10 cellular contexts compared by ENCODE assay signal in genomic region chr10:46096909-46097575, GRCh38. TPM values are rescaled to one million over a fixed set of nuclear protein-coding genes. Genes with fewer than 3 reads are reported as not detected.
DNase-seq lines count a peak whose midpoint lies in the region; ATAC-seq and TF ChIP-seq lines count a peak whose summit lies in the region.
"Had no signal": no experiment of that assay in that cellular context is flagged by ENCODE, and none has a peak within 500 bp of the region (broad histone marks: within the 10 kb centered on the region; RNA-seq: fewer than 3 reads in every experiment).

No MANE protein-coding gene starts in this region.

- H3K36me3 ChIP-seq in CD8-positive, alpha-beta memory T cell (ENCODE audit: insufficient read depth, low read length): no peaks in the 10 kb centered on the region
- H3K36me3 ChIP-seq in IMR-90 (ENCODE audit: control insufficient read depth, insufficient read depth, low read length): no peaks in the 10 kb centered on the region
- H3K36me3 ChIP-seq in naive thymus-derived CD4-positive, alpha-beta T cell (ENCODE audit: control insufficient read depth in 2 of 3, insufficient read depth in 3 of 3, low read length in 3 of 3): peaks cover 0 to 6% (median 0%) of the 10 kb centered on the region in 3 experiments
- H3K36me3 ChIP-seq in ascending aorta: no peaks in the 10 kb centered on the region
- H3K36me3 ChIP-seq in tibial nerve: no peaks in the 10 kb centered on the region
- H3K36me3 ChIP-seq: HAP-1 had no signal

- CTCF ChIA-PET in CD8-positive, alpha-beta memory T cell (lab: Charles Lee): no interaction called here
- CTCF ChIA-PET in IMR-90 (lab: Yijun Ruan, JAX): no interaction called here
- CTCF ChIA-PET in activated CD8-positive, alpha-beta T cell treated with anti-CD3 and anti-CD28 coated beads for 36 hours (lab: Charles Lee): interaction anchor here (0.6 kb wide), 1 partner anchor 59 kb away, joined by 3 read pairs; no protein-coding TSS in a partner anchor
- CTCF ChIA-PET in naive thymus-derived CD4-positive, alpha-beta T cell (lab: Charles Lee): no interaction called here

- peak overlapping the region; percentile 8 to 97 (median 87) for H3K27ac Mint-ChIP-seq in CD8-positive, alpha-beta memory T cell
- H3K27ac Mint-ChIP-seq in activated CD8-positive, alpha-beta T cell treated with anti-CD3 and anti-CD28 coated beads for 36 hours: peak overlapping the region; percentile 91
- peak overlapping the region in 3 of 9 donors; percentile 91 to 96 (median 92) for H3K27ac Mint-ChIP-seq in naive thymus-derived CD4-positive, alpha-beta T cell
- H3K27ac Mint-ChIP-seq: dendritic cell treated with granulocyte-macrophage colony-stimulating factor and Interleukin-4, amounts not matched to agents 40 ng/mL and 50 ng/mL, for 4 days had no signal

- no peak overlapping the region for H3K14ac ChIP-seq in IMR-90 (replicated peaks; ENCODE audit: low read depth, low read length)

- H3K27me3 ChIP-seq in CD8-positive, alpha-beta memory T cell (ENCODE audit: insufficient read depth, low read length, poor library complexity, severe bottlenecking): no peaks in the 10 kb centered on the region
- H3K27me3 ChIP-seq in IMR-90 (ENCODE audit: control insufficient read depth, insufficient read depth, low read length) (no peaks in the 10 kb centered on the region; the same call in 1 of the 2 replicates), ascending aorta (no peaks in the 10 kb centered on the region), tibial nerve (no peaks in the 10 kb centered on the region)
- no peaks in the 10 kb centered on the region for H3K27me3 ChIP-seq in naive thymus-derived CD4-positive, alpha-beta T cell (ENCODE audit: control insufficient read depth in 2 of 2, insufficient read depth in 2 of 2, low read length in 2 of 2)

- peak overlapping the region; percentile 49 for H3K4me3 ChIP-seq in CD8-positive, alpha-beta memory T cell (ENCODE audit: low read length)
- no peak overlapping the region for H3K4me3 ChIP-seq in IMR-90 (ENCODE audit: insufficient read depth, low read depth, low read length)
- peak overlapping the region; percentile 22 for H3K4me3 ChIP-seq in naive thymus-derived CD4-positive, alpha-beta T cell (ENCODE audit: low read length)
- no peak overlapping the region for H3K4me3 ChIP-seq in ascending aorta
- no peak overlapping the region for H3K4me3 ChIP-seq in tibial nerve
- H3K4me3 ChIP-seq: HAP-1 had no signal

- H4K8ac ChIP-seq in IMR-90 (ENCODE audit: low read depth in 2 of 2, low read length in 2 of 2): no peak overlapping the region

- no peak overlapping the region for H3K4me2 ChIP-seq in IMR-90 (ENCODE audit: low read depth, low read length)

- TF ChIP-seq EP300 in tibial nerve (IDR thresholded peaks at IDR 0.05): no peak

- ATAC-seq in IMR-90 (ENCODE audit: low read depth): peak; percentile 45; the same call in 1 of the 2 replicates
- ATAC-seq in activated CD8-positive, alpha-beta T cell treated with anti-CD3 and anti-CD28 coated beads for 36 hours: peak; percentile 31
- no peak for ATAC-seq in naive thymus-derived CD4-positive, alpha-beta T cell
- ATAC-seq in HG03342 (IDR thresholded peaks at IDR 0.05; ENCODE audit: unreplicated experiment): no peak

- H3K18ac ChIP-seq in IMR-90 (ENCODE audit: low read depth, low read length): no peak overlapping the region

- H2BK120ac ChIP-seq in IMR-90 (ENCODE audit: low read depth, low read length): no peak overlapping the region

- no peak overlapping the region for H3K9ac ChIP-seq in IMR-90 (ENCODE audit: low read depth, low read length)

- H3K23ac ChIP-seq in IMR-90 (ENCODE audit: low read depth, low read length): no peak overlapping the region

- H4K20me1 ChIP-seq in IMR-90 (ENCODE audit: insufficient read depth, low read length): no peaks in the 10 kb centered on the region

- peak overlapping the region; percentile 4 for H2BK5ac ChIP-seq in IMR-90 (ENCODE audit: low read depth, low read length, poor library complexity, severe bottlenecking)

- no peak overlapping the region for H3K56ac ChIP-seq in IMR-90 (ENCODE audit: extremely low read depth, insufficient read depth, low read length)

- peaks cover 0 to 6% (median 0%) of the 10 kb centered on the region in 3 donors for H3K36me3 Mint-ChIP-seq in CD8-positive, alpha-beta memory T cell
- peaks cover 2% of the 10 kb centered on the region for H3K36me3 Mint-ChIP-seq in activated CD8-positive, alpha-beta T cell treated with anti-CD3 and anti-CD28 coated beads for 36 hours (ENCODE audit: low read depth)
- H3K36me3 Mint-ChIP-seq in naive thymus-derived CD4-positive, alpha-beta T cell: peaks cover 0 to 4% (median 3%) of the 10 kb centered on the region in 5 donors

- H2AK9ac ChIP-seq in IMR-90 (replicated peaks; ENCODE audit: low read depth, low read length, poor library complexity): no peak overlapping the region

- no peaks in the 10 kb centered on the region for H3K27me3 Mint-ChIP-seq in CD8-positive, alpha-beta memory T cell
- H3K27me3 Mint-ChIP-seq in activated CD8-positive, alpha-beta T cell treated with anti-CD3 and anti-CD28 coated beads for 36 hours: no peaks in the 10 kb centered on the region
- H3K27me3 Mint-ChIP-seq in naive thymus-derived CD4-positive, alpha-beta T cell: peaks cover 0 to 4% (median 0%) of the 10 kb centered on the region in 5 donors
- H3K27me3 Mint-ChIP-seq: dendritic cell treated with granulocyte-macrophage colony-stimulating factor and Interleukin-4, amounts not matched to agents 40 ng/mL and 50 ng/mL, for 4 days had no signal

- H2AK5ac ChIP-seq in IMR-90 (ENCODE audit: low read depth, low read length): no peak overlapping the region

- 87% methylated on average over 4 of the region's 8 CpGs; no CpG with 5 or more reads in 1 of the 2 experiments for WGBS in IMR-90 (ENCODE audit: extremely low coverage in 2 of 2, insufficient read length in 1 of 2), 2 experiments
- 67 to 70% methylated on average over 6 to 8 of the region's 8 CpGs for WGBS in tibial nerve, 2 donors

- H2BK15ac ChIP-seq in IMR-90 (ENCODE audit: low read depth, low read length): no peak overlapping the region

- H2AFZ ChIP-seq in IMR-90 (replicated peaks; ENCODE audit: low read length, poor library complexity): no peak overlapping the region

- H3K27ac ChIP-seq in CD8-positive, alpha-beta memory T cell (ENCODE audit: low read depth, low read length): no peak overlapping the region
- H3K27ac ChIP-seq in IMR-90 (ENCODE audit: insufficient read depth, low read length): no peak overlapping the region
- H3K27ac ChIP-seq in naive thymus-derived CD4-positive, alpha-beta T cell (ENCODE audit: low read depth, low read length): peak overlapping the region; percentile 54
- H3K27ac ChIP-seq in ascending aorta: no peak overlapping the region
- H3K27ac ChIP-seq in tibial nerve: no peak overlapping the region

- TF ChIP-seq CTCF in IMR-90 (conservative IDR thresholded peaks at IDR 0.05; ENCODE audit: low read depth, low read length): no peak
- TF ChIP-seq CTCF in activated CD8-positive, alpha-beta T cell treated with anti-CD3 and anti-CD28 coated beads for 36 hours (IDR thresholded peaks at IDR 0.05): no peak
- TF ChIP-seq CTCF in ascending aorta (IDR thresholded peaks at IDR 0.05): no peak
- TF ChIP-seq CTCF in tibial nerve (IDR thresholded peaks at IDR 0.05): no peak

- TF ChIP-seq POLR2A in IMR-90 (IDR thresholded peaks at IDR 0.05; ENCODE audit: low read depth, low read length) (no peak), tibial nerve (IDR thresholded peaks at IDR 0.05) (no peak)

- H3K4ac ChIP-seq in IMR-90 (ENCODE audit: low read depth, low read length): no peak overlapping the region

- H4K5ac ChIP-seq in IMR-90 (ENCODE audit: low read depth, low read length): no peak overlapping the region

- H4K91ac ChIP-seq in IMR-90 (ENCODE audit: insufficient read depth, low read depth, low read length): no peak overlapping the region

- no peaks in the 10 kb centered on the region for H3K79me1 ChIP-seq in IMR-90 (ENCODE audit: low read depth in 1 of 2, low read length in 2 of 2)

- no peak overlapping the region for H2BK20ac ChIP-seq in IMR-90 (ENCODE audit: low read depth, low read length)

- peak overlapping the region; percentile 5 to 89 (median 71) for H3K4me3 Mint-ChIP-seq in CD8-positive, alpha-beta memory T cell
- H3K4me3 Mint-ChIP-seq in activated CD8-positive, alpha-beta T cell treated with anti-CD3 and anti-CD28 coated beads for 36 hours: peak overlapping the region; percentile 5
- H3K4me3 Mint-ChIP-seq in naive thymus-derived CD4-positive, alpha-beta T cell: peak overlapping the region in 7 of 10 donors; percentile 43 to 86 (median 69)
- H3K4me3 Mint-ChIP-seq: dendritic cell treated with granulocyte-macrophage colony-stimulating factor and Interleukin-4, amounts not matched to agents 40 ng/mL and 50 ng/mL, for 4 days had no signal

- no peak for DNase-seq in CD8-positive, alpha-beta memory T cell
- no peak for DNase-seq in IMR-90
- DNase-seq in activated CD8-positive, alpha-beta T cell treated with anti-CD3 and anti-CD28 coated beads for 36 hours: peak; percentile 37
- DNase-seq in naive thymus-derived CD4-positive, alpha-beta T cell: peak in 3 of 9 donors; percentile 23 to 33 (median 26)
- no peak for DNase-seq in ascending aorta (ENCODE audit: low spot score in 2 of 2)
- no peak for DNase-seq in tibial nerve (ENCODE audit: low spot score in 2 of 2)
- DNase-seq: NCI-H2171 had no signal

- H3K9me3 ChIP-seq in CD8-positive, alpha-beta memory T cell (ENCODE audit: low read length): no peaks in the 10 kb centered on the region
- no peaks in the 10 kb centered on the region for H3K9me3 ChIP-seq in IMR-90 (ENCODE audit: control insufficient read depth, insufficient read depth, low read length)
- H3K9me3 ChIP-seq in naive thymus-derived CD4-positive, alpha-beta T cell (ENCODE audit: control insufficient read depth in 2 of 3, low read length in 3 of 3): no peaks in the 10 kb centered on the region
- H3K9me3 ChIP-seq in ascending aorta: no peaks in the 10 kb centered on the region
- peaks cover 0 to 4% (median 0%) of the 10 kb centered on the region in 4 donors for H3K9me3 ChIP-seq in tibial nerve
- H3K9me3 ChIP-seq: HAP-1 had no signal

- intact Hi-C loops in IMR-90 (cut with micrococcal nuclease) (no loop called here), ascending aorta (cut with DNase I) (no loop called here)
- intact Hi-C loops in activated CD8-positive, alpha-beta T cell treated with anti-CD3 and anti-CD28 coated beads for 36 hours (cut with micrococcal nuclease): loop anchor here (10.0 kb wide), 1 partner anchor 62 kb away; the partner anchor contains the start of gene NCOA4
- intact Hi-C loops in naive thymus-derived CD4-positive, alpha-beta T cell (cut with micrococcal nuclease): no loop called here

- POLR2A ChIA-PET in CD8-positive, alpha-beta memory T cell (lab: Charles Lee): no interaction called here
- POLR2A ChIA-PET in IMR-90 (lab: Charles Lee; ENCODE audit: unreplicated experiment): no interaction called here
- POLR2A ChIA-PET in activated CD8-positive, alpha-beta T cell treated with anti-CD3 and anti-CD28 coated beads for 36 hours (lab: Charles Lee): interaction anchor here (0.7 kb wide), 1 partner anchor 177 kb away, joined by 3 read pairs; no protein-coding TSS in a partner anchor
- POLR2A ChIA-PET in naive thymus-derived CD4-positive, alpha-beta T cell (lab: Charles Lee): no interaction called here

- H3K9me3 Mint-ChIP-seq in CD8-positive, alpha-beta memory T cell: no peaks in the 10 kb centered on the region
- H3K9me3 Mint-ChIP-seq in activated CD8-positive, alpha-beta T cell treated with anti-CD3 and anti-CD28 coated beads for 36 hours: peaks cover 4% of the 10 kb centered on the region
- H3K9me3 Mint-ChIP-seq in naive thymus-derived CD4-positive, alpha-beta T cell: peaks cover 0 to 5% (median 0%) of the 10 kb centered on the region in 11 donors
- H3K9me3 Mint-ChIP-seq: dendritic cell treated with granulocyte-macrophage colony-stimulating factor and Interleukin-4, amounts not matched to agents 40 ng/mL and 50 ng/mL, for 4 days had no signal

- no peak for TF ChIP-seq RAD21 in IMR-90 (IDR thresholded peaks at IDR 0.05; ENCODE audit: low read length)

- H3K9me1 ChIP-seq in IMR-90 (ENCODE audit: insufficient read depth, low read length): no peaks in the 10 kb centered on the region

- peaks cover 63% of the 10 kb centered on the region for H3K4me1 ChIP-seq in CD8-positive, alpha-beta memory T cell (ENCODE audit: insufficient read depth, low read length)
- H3K4me1 ChIP-seq in IMR-90 (ENCODE audit: control insufficient read depth, insufficient read depth, low read length) (no peaks in the 10 kb centered on the region; the same call in 1 of the 2 replicates), ascending aorta (no peaks in the 10 kb centered on the region), tibial nerve (no peaks in the 10 kb centered on the region)
- H3K4me1 ChIP-seq in naive thymus-derived CD4-positive, alpha-beta T cell (ENCODE audit: control insufficient read depth in 2 of 2, insufficient read depth in 2 of 2, low read length in 2 of 2): peaks cover 56 to 57% of the 10 kb centered on the region in 2 donors

- dilution Hi-C loops in IMR-90 (cut with HindIII; ENCODE audit: low sequenced_read_pairs, unreplicated experiment): no loop called here

- H3K4me1 Mint-ChIP-seq in CD8-positive, alpha-beta memory T cell: peaks cover 0 to 32% (median 4%) of the 10 kb centered on the region in 3 donors
- no peaks in the 10 kb centered on the region for H3K4me1 Mint-ChIP-seq in activated CD8-positive, alpha-beta T cell treated with anti-CD3 and anti-CD28 coated beads for 36 hours (ENCODE audit: low read depth)
- peaks cover 4 to 56% (median 25%) of the 10 kb centered on the region in 7 donors for H3K4me1 Mint-ChIP-seq in naive thymus-derived CD4-positive, alpha-beta T cell

- in situ Hi-C loops in IMR-90 (cut with MboI; ENCODE audit: low sequenced_read_pairs): no loop called here

- BruUV-seq in IMR-90 (replicated peaks; lab: Mats Ljungman, UMichigan): no TSS peak

RNA-seq across cellular contexts. Expression of gene MSMB, which starts 51.0 kb away (rescaled TPM):
- total RNA-seq in CD8-positive, alpha-beta memory T cell: not detected
- not detected for polyA plus RNA-seq in CD8-positive, alpha-beta memory T cell
- total RNA-seq in IMR-90 (2012; rRNA removed) (not detected in 2 replicates), ascending aorta (not detected), tibial nerve (not detected)
- polyA plus RNA-seq in IMR-90 (2012; rRNA removed): not detected in 2 replicates
- polyA plus RNA-seq in IMR-90 (2012; cell fraction: cytosol; rRNA removed): not detected in 2 replicates
- not detected in 2 replicates for polyA plus RNA-seq in IMR-90 (2012; cell fraction: nucleus; rRNA removed; ENCODE audit: low replicate concordance)
- total RNA-seq in activated CD8-positive, alpha-beta T cell treated with anti-CD3 and anti-CD28 coated beads for 36 hours: not detected
- total RNA-seq in naive thymus-derived CD4-positive, alpha-beta T cell: not detected
- polyA plus RNA-seq in naive thymus-derived CD4-positive, alpha-beta T cell: not detected

Comparison
In these comparisons a context has a peak if more than half of its experiments do, and no peak if none do; other contexts are left out.
1. H3K4me3 ChIP-seq: peak in CD8-positive, alpha-beta memory T cell (single experiment) and naive thymus-derived CD4-positive, alpha-beta T cell (single experiment); none in IMR-90 (single experiment), ascending aorta (0 of 2) and tibial nerve (0 of 4).
2. H3K4me3 Mint-ChIP-seq: peak in every context shown above with its lines; median percentile 71 in CD8-positive, alpha-beta memory T cell; 69 in naive thymus-derived CD4-positive, alpha-beta T cell; 5 in activated CD8-positive, alpha-beta T cell treated with anti-CD3 and anti-CD28 coated beads for 36 hours.
3. ATAC-seq: peak in IMR-90 (single experiment) and activated CD8-positive, alpha-beta T cell treated with anti-CD3 and anti-CD28 coated beads for 36 hours (single experiment); none in naive thymus-derived CD4-positive, alpha-beta T cell (single experiment) and HG03342 (single experiment).